ENCODE assay signal across 16 cellular contexts in the genomic region with DNA sequence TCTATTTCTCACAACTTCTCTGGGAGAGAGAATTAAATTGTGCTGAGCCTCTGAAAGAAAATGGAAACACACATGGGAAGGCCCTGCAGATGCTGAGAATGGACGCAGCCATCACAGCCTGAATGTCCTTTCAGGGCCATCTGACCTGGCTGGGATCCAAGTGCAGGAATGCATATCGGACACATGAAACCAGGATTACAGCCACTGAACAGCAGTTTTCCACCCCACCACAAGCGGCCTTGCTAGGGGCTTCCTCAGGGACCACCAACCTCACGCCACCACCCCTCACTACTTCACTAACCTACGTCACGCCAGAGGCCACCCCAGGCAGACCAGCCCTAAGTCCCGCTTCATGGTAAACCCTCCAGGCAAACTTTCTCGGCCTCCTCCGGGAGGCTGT.
"Had no signal": no experiment of that assay in that cellular context is flagged by ENCODE, and none has a peak within 500 bp of the region (broad histone marks: within the 10 kb centered on the region; RNA-seq: fewer than 3 reads in every experiment).

No MANE protein-coding gene starts in this region.

- H3K36me3 Mint-ChIP-seq: activated CD8-positive, alpha-beta memory T cell treated with anti-CD3 and anti-CD28 coated beads, Interleukin-2, amount 10 ng/mL, durations not matched to agents 7 days and 5 days; activated naive CD8-positive, alpha-beta T cell treated with anti-CD3 and anti-CD28 coated beads for 36 hours; memory B cell; natural killer cell treated with Interleukin-12 subunit alpha and Interleukin-12 subunit beta and Interleukin-15 and Interleukin-18, amount 100 ng/mL, for 72 hours; T-cell had no signal

- H3K4me3 ChIP-seq: gastroesophageal sphincter, left lung had no signal

- H3K9me3 Mint-ChIP-seq: activated B cell treated with CpG ODN at 0.5 μM for 24 hours; natural killer cell treated with Interleukin-12 subunit alpha and Interleukin-12 subunit beta and Interleukin-15 and Interleukin-18, amount 100 ng/mL, for 72 hours; stimulated activated naive CD8-positive, alpha-beta T cell treated with anti-CD3 and anti-CD28 coated beads, Interleukin-15, Interleukin-2, amounts not matched to agents 100 ng/mL and 50 ng/mL, for 24 hours; T-cell had no signal

- H3K9me3 ChIP-seq: gastroesophageal sphincter, left lung had no signal

- H3K27me3 ChIP-seq: gastroesophageal sphincter, left lung had no signal

- H3K27ac Mint-ChIP-seq: activated B cell treated with CpG ODN at 0.5 μM for 24 hours; activated CD8-positive, alpha-beta memory T cell treated with anti-CD3 and anti-CD28 coated beads, Interleukin-2, amount 10 ng/mL, durations not matched to agents 7 days and 5 days; activated naive CD8-positive, alpha-beta T cell treated with anti-CD3 and anti-CD28 coated beads for 36 hours; memory B cell; natural killer cell treated with Interleukin-12 subunit alpha and Interleukin-12 subunit beta and Interleukin-15 and Interleukin-18, amount 100 ng/mL, for 72 hours; stimulated activated naive CD8-positive, alpha-beta T cell treated with anti-CD3 and anti-CD28 coated beads, Interleukin-15, Interleukin-2, amounts not matched to agents 100 ng/mL and 50 ng/mL, for 24 hours; T-cell had no signal

- ATAC-seq: activated CD8-positive, alpha-beta memory T cell treated with anti-CD3 and anti-CD28 coated beads, Interleukin-2, amount 10 ng/mL, durations not matched to agents 7 days and 5 days; gastroesophageal sphincter; left lung; natural killer cell treated with Interleukin-12 subunit alpha and Interleukin-12 subunit beta and Interleukin-15 and Interleukin-18, amount 100 ng/mL, for 72 hours; T-cell had no signal

- H3K27ac ChIP-seq: epithelial cell of prostate, gastroesophageal sphincter, left lung had no signal

- H3K36me3 ChIP-seq: gastroesophageal sphincter, left lung had no signal

- H3K4me1 Mint-ChIP-seq: activated B cell treated with CpG ODN at 0.5 μM for 24 hours; activated CD8-positive, alpha-beta memory T cell treated with anti-CD3 and anti-CD28 coated beads, Interleukin-2, amount 10 ng/mL, durations not matched to agents 7 days and 5 days; activated naive CD8-positive, alpha-beta T cell treated with anti-CD3 and anti-CD28 coated beads for 36 hours; memory B cell; T-cell had no signal

- H3K4me3 Mint-ChIP-seq: activated B cell treated with CpG ODN at 0.5 μM for 24 hours; activated CD8-positive, alpha-beta memory T cell treated with anti-CD3 and anti-CD28 coated beads, Interleukin-2, amount 10 ng/mL, durations not matched to agents 7 days and 5 days; activated naive CD8-positive, alpha-beta T cell treated with anti-CD3 and anti-CD28 coated beads for 36 hours; memory B cell; natural killer cell treated with Interleukin-12 subunit alpha and Interleukin-12 subunit beta and Interleukin-15 and Interleukin-18, amount 100 ng/mL, for 72 hours; stimulated activated naive CD8-positive, alpha-beta T cell treated with anti-CD3 and anti-CD28 coated beads, Interleukin-15, Interleukin-2, amounts not matched to agents 100 ng/mL and 50 ng/mL, for 24 hours; T-cell had no signal

- DNase-seq: activated B cell treated with CpG ODN at 0.5 μM for 24 hours; activated CD4-positive, alpha-beta T cell treated with anti-CD3 and anti-CD28 coated beads, Interleukin-2, amount 50 U/mL, for 4 hours; activated CD8-positive, alpha-beta memory T cell treated with anti-CD3 and anti-CD28 coated beads, Interleukin-2, amount 10 ng/mL, durations not matched to agents 7 days and 5 days; activated gamma-delta T cell treated with Interleukin-2 at 50 U/mL for 16 hours; activated naive CD8-positive, alpha-beta T cell treated with anti-CD3 and anti-CD28 coated beads for 36 hours; activated T-cell treated with anti-CD3 and anti-CD28 coated beads, Interleukin-2, amount 50 U/mL, for 48 hours; effector memory CD4-positive, alpha-beta T cell; left lung; stimulated activated CD4-positive, alpha-beta T cell treated with anti-CD3 and anti-CD28 coated beads, Interleukin-4, amount 100 ng/mL, for 1 hour; T-cell; T1000 had no signal

- H3K27me3 Mint-ChIP-seq: activated CD8-positive, alpha-beta memory T cell treated with anti-CD3 and anti-CD28 coated beads, Interleukin-2, amount 10 ng/mL, durations not matched to agents 7 days and 5 days; activated naive CD8-positive, alpha-beta T cell treated with anti-CD3 and anti-CD28 coated beads for 36 hours had no signal
